1 cellular context compared by ENCODE assay signal in the genomic region with DNA sequence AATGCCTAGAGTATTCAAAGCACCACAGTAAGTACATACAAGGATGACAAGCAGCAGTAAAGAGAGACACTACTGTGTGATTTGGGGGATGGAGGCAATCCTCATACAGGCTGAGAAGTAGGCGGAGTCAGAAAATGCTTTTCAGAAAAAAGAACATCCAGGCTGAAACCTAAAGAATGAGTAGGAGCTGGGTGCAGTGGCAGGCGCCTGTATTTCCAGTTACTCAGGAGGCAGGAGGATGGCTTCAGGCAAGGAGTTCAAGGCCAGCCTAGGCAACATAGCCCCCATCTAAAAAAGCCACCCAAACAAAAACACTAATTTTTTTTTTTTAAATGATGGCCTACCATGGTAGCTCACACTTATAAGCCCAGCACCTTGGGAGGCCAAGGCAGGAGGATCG.
TF ChIP-seq lines count a peak whose summit lies in the region.

No MANE protein-coding gene starts in this region.

TF ChIP-seq in HepG2, 621 proteins besides CTCF, POLR2A, EP300 and RAD21 (continued from another document):
- TF ChIP-seq, protein P1, sequence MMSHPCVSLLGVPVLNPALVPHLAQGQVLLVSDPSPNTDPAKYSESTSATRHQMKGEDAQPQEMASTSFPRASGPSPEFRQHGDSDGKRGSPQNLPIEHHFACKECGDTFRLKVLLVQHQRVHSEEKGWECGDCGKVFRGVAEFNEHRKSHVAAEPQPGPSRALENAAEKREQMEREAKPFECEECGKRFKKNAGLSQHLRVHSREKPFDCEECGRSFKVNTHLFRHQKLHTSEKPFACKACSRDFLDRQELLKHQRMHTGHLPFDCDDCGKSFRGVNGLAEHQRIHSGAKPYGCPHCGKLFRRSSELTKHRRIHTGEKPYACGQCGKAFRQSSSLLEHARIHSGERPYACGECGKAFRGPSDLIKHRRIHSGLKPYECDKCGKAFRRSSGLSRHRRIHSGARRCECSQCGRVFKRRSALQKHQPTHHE (CRISPR knock-in tag; IDR thresholded peaks at IDR 0.05; ENCODE audit: borderline replicate concordance): no peak
